ENCODE assay signal across 8 cellular contexts in genomic region chr22:50523806-50524663, GRCh38. TPM values are rescaled to one million over a fixed set of nuclear protein-coding genes. Genes with fewer than 3 reads are reported as not detected.
DNase-seq lines count a peak whose midpoint lies in the region; ATAC-seq and TF ChIP-seq lines count a peak whose summit lies in the region.

No MANE protein-coding gene starts in this region.

- H3K4me1 Mint-ChIP-seq in CD4-positive, CD25-positive, alpha-beta regulatory T cell, result peaks cover 0 to 30% (median 19%) of the 10 kb centered on the region in 4 donors
- H3K4me1 Mint-ChIP-seq in chondrocyte (ENCODE audit: low read depth), result peaks cover 45% of the 10 kb centered on the region
- H3K4me1 Mint-ChIP-seq in naive thymus-derived CD8-positive, alpha-beta T cell, result peaks cover 18 to 38% (median 32%) of the 10 kb centered on the region in 4 donors

- H3K27me3 ChIP-seq in CD4-positive, CD25-positive, alpha-beta regulatory T cell (ENCODE audit: control insufficient read depth, insufficient read depth, low read length), result no peaks in the 10 kb centered on the region
- no peaks in the 10 kb centered on the region for H3K27me3 ChIP-seq in KMS-11 (ENCODE audit: insufficient read depth, low read depth)

- no peak overlapping the region; the same call in 1 of the 2 replicates for H3K9ac ChIP-seq in KMS-11

- H3K4me3 ChIP-seq in CD4-positive, CD25-positive, alpha-beta regulatory T cell (ENCODE audit: low read depth, low read length), result peak overlapping the region; percentile 65
- no peak overlapping the region for H3K4me3 ChIP-seq in KMS-11 (IDR thresholded peaks at IDR 0.05; ENCODE audit: insufficient read depth, low read depth, low read length)

- H3K27me3 Mint-ChIP-seq in CD4-positive, CD25-positive, alpha-beta regulatory T cell, result no peaks in the 10 kb centered on the region
- no peaks in the 10 kb centered on the region for H3K27me3 Mint-ChIP-seq in chondrocyte (ENCODE audit: low read depth)
- no peaks in the 10 kb centered on the region for H3K27me3 Mint-ChIP-seq in naive thymus-derived CD8-positive, alpha-beta T cell

- H3K4me3 Mint-ChIP-seq in CD4-positive, CD25-positive, alpha-beta regulatory T cell, result peak overlapping the region; percentile 90 to 93 (median 91)
- H3K4me3 Mint-ChIP-seq in chondrocyte (ENCODE audit: unreplicated experiment), result peak overlapping the region; percentile 95
- H3K4me3 Mint-ChIP-seq in naive thymus-derived CD8-positive, alpha-beta T cell, result peak overlapping the region; percentile 72 to 91 (median 86)

- no peak for DNase-seq in CD4-positive, CD25-positive, alpha-beta regulatory T cell
- DNase-seq in chondrocyte (ENCODE audit: low spot score), result peak; percentile 50
- no peak for DNase-seq in naive thymus-derived CD8-positive, alpha-beta T cell
- DNase-seq in SIG-M5 treated with dmso at 0.1 percent for 504 hours (lab: John Stamatoyannopoulos, UW; ENCODE audit: unreplicated experiment), result no peak

- H3K9me3 Mint-ChIP-seq in CD4-positive, CD25-positive, alpha-beta regulatory T cell, result no peaks in the 10 kb centered on the region
- no peaks in the 10 kb centered on the region for H3K9me3 Mint-ChIP-seq in chondrocyte (ENCODE audit: low read depth)
- H3K9me3 Mint-ChIP-seq in naive thymus-derived CD8-positive, alpha-beta T cell, result no peaks in the 10 kb centered on the region

- H3K36me3 Mint-ChIP-seq in CD4-positive, CD25-positive, alpha-beta regulatory T cell, result peaks cover 6% of the 10 kb centered on the region
- peaks cover 7% of the 10 kb centered on the region for H3K36me3 Mint-ChIP-seq in chondrocyte (ENCODE audit: low read depth)
- H3K36me3 Mint-ChIP-seq in naive thymus-derived CD8-positive, alpha-beta T cell, result peaks cover 0 to 19% (median 0%) of the 10 kb centered on the region in 3 donors

- H3K36me3 ChIP-seq in CD4-positive, CD25-positive, alpha-beta regulatory T cell (ENCODE audit: control insufficient read depth, insufficient read depth, low read length), result peaks cover 25% of the 10 kb centered on the region
- H3K36me3 ChIP-seq in KMS-11 (ENCODE audit: insufficient read depth), result no peaks in the 10 kb centered on the region

- H2AFZ ChIP-seq in KMS-11 (ENCODE audit: low read depth), result no peak overlapping the region

- peaks cover 37% of the 10 kb centered on the region for H3K4me1 ChIP-seq in CD4-positive, CD25-positive, alpha-beta regulatory T cell (ENCODE audit: control insufficient read depth, insufficient read depth, low read length, poor library complexity, severe bottlenecking)
- peaks cover 4% of the 10 kb centered on the region for H3K4me1 ChIP-seq in KMS-11 (ENCODE audit: low read depth, poor library complexity, severe bottlenecking)

- POLR2A ChIA-PET in naive thymus-derived CD8-positive, alpha-beta T cell (lab: Charles Lee), result interaction anchor here (0.8 to 6.6 kb wide), 7 partner anchors 14 to 272 kb away, joined by 3 to 128 read pairs (median 13); partner anchors contain the start of genes CHKB, HDAC10, LMF2 and NCAPH2

- peak overlapping the region; percentile 96 for H3K27ac ChIP-seq in CD4-positive, CD25-positive, alpha-beta regulatory T cell (ENCODE audit: insufficient read depth, low read length, poor library complexity, severe bottlenecking)
- peak overlapping the region; percentile 83; the same call in 1 of the 2 replicates for H3K27ac ChIP-seq in KMS-11

- peaks cover 8% of the 10 kb centered on the region; the same call in 1 of the 2 replicates for H3K79me2 ChIP-seq in KMS-11 (ENCODE audit: insufficient read depth, low read depth)

- no peak for TF ChIP-seq CTCF in KMS-11 (conservative IDR thresholded peaks at IDR 0.05; ENCODE audit: low read depth, low read length)
- TF ChIP-seq CTCF in chondrocyte (IDR thresholded peaks at IDR 0.05), result no peak

- H4K20me1 ChIP-seq in KMS-11 (ENCODE audit: insufficient read depth), result no peaks in the 10 kb centered on the region

- peak overlapping the region; percentile 86 to 94 (median 92) for H3K27ac Mint-ChIP-seq in CD4-positive, CD25-positive, alpha-beta regulatory T cell
- H3K27ac Mint-ChIP-seq in chondrocyte (ENCODE audit: unreplicated experiment), result peak overlapping the region; percentile 89
- H3K27ac Mint-ChIP-seq in naive thymus-derived CD8-positive, alpha-beta T cell, result peak overlapping the region; percentile 70 to 94 (median 88)

- peak overlapping the region; percentile 52 for H3K4me2 ChIP-seq in KMS-11

- H3K9me3 ChIP-seq in CD4-positive, CD25-positive, alpha-beta regulatory T cell (ENCODE audit: control insufficient read depth in 2 of 2, low read length in 2 of 2), result no peaks in the 10 kb centered on the region

- no peak for ATAC-seq in CD4-positive, CD25-positive, alpha-beta regulatory T cell (ENCODE audit: low read depth in 2 of 2)
- ATAC-seq in naive thymus-derived CD8-positive, alpha-beta T cell, result no peak
- no peak for ATAC-seq in HG03565 (IDR thresholded peaks at IDR 0.05; ENCODE audit: unreplicated experiment)
- no peak for ATAC-seq in GM18519 (IDR thresholded peaks at IDR 0.05; ENCODE audit: low FRiP score, unreplicated experiment)
- ATAC-seq in GM21825 (IDR thresholded peaks at IDR 0.05; ENCODE audit: unreplicated experiment), result no peak

RNA-seq across cellular contexts. Expression of gene SCO2, which starts 1.4 kb away (rescaled TPM):
- 14.6 TPM for total RNA-seq in CD4-positive, CD25-positive, alpha-beta regulatory T cell
- polyA plus RNA-seq in CD4-positive, CD25-positive, alpha-beta regulatory T cell, result 10 to 100 TPM in 1 of 4 donors, 1 to 10 TPM in 3; 6.4 to 10.4 (median 7.7) TPM
- total RNA-seq in chondrocyte, result 4.4 to 5.4 TPM in 2 of 3 replicates, not detected in the other
- 1 to 10 TPM in 1 of 2 experiments, not detected in 1; 2.7 TPM for total RNA-seq in naive thymus-derived CD8-positive, alpha-beta T cell
- 1 to 10 TPM; 4.0 to 8.3 (median 6.8) TPM for polyA plus RNA-seq in naive thymus-derived CD8-positive, alpha-beta T cell

RNA-seq across cellular contexts. Expression of gene TYMP, which starts 5.8 kb away (rescaled TPM):
- 46.9 TPM for total RNA-seq in CD4-positive, CD25-positive, alpha-beta regulatory T cell
- 10 to 100 TPM; 29.2 to 65.2 (median 44.4) TPM for polyA plus RNA-seq in CD4-positive, CD25-positive, alpha-beta regulatory T cell
- 12.5 to 39.5 TPM (median 39.3 TPM) in 3 replicates for total RNA-seq in chondrocyte
- 1 to 10 TPM; 2.1 to 3.4 TPM for total RNA-seq in naive thymus-derived CD8-positive, alpha-beta T cell
- 1 to 10 TPM; 1.9 to 5.5 (median 3.1) TPM for polyA plus RNA-seq in naive thymus-derived CD8-positive, alpha-beta T cell

RNA-seq across cellular contexts. Expression of gene NCAPH2, which starts 16.0 kb away (rescaled TPM):
- total RNA-seq in CD4-positive, CD25-positive, alpha-beta regulatory T cell, result 112 TPM
- 10 to 100 TPM; 35.8 to 43.6 (median 39.8) TPM for polyA plus RNA-seq in CD4-positive, CD25-positive, alpha-beta regulatory T cell
- total RNA-seq in chondrocyte, result 37.4 to 51.2 TPM (median 38.9 TPM) in 3 replicates
- 10 to 100 TPM; 77.9 to 81.9 TPM for total RNA-seq in naive thymus-derived CD8-positive, alpha-beta T cell
- polyA plus RNA-seq in naive thymus-derived CD8-positive, alpha-beta T cell, result 10 to 100 TPM; 34.8 to 41.5 (median 40.1) TPM

RNA-seq across cellular contexts. Expression of gene LMF2, which starts 16.5 kb away (rescaled TPM):
- 113 TPM for total RNA-seq in CD4-positive, CD25-positive, alpha-beta regulatory T cell
- polyA plus RNA-seq in CD4-positive, CD25-positive, alpha-beta regulatory T cell, result 10 to 100 TPM; 21.5 to 24.2 (median 21.7) TPM
- 111 to 124 TPM (median 120 TPM) in 3 replicates for total RNA-seq in chondrocyte
- total RNA-seq in naive thymus-derived CD8-positive, alpha-beta T cell, result 100 to 1,000 TPM; 120 to 128 TPM
- 10 to 100 TPM; 15.1 to 19.6 (median 17.6) TPM for polyA plus RNA-seq in naive thymus-derived CD8-positive, alpha-beta T cell

RNA-seq across cellular contexts. Expression of gene KLHDC7B, which starts 21.7 kb away (rescaled TPM):
- 5.9 TPM for total RNA-seq in CD4-positive, CD25-positive, alpha-beta regulatory T cell
- polyA plus RNA-seq in CD4-positive, CD25-positive, alpha-beta regulatory T cell, result 10 to 100 TPM in 1 of 4 donors, 1 to 10 TPM in 3; 5.6 to 11.7 (median 8.4) TPM
- total RNA-seq in chondrocyte, result 0.34 to 7.2 TPM (median 6.3 TPM) in 3 replicates
- total RNA-seq in naive thymus-derived CD8-positive, alpha-beta T cell, result 1 to 10 TPM; 5.7 to 6.2 TPM
- polyA plus RNA-seq in naive thymus-derived CD8-positive, alpha-beta T cell, result 1 to 10 TPM; 5.3 to 7.9 (median 6.5) TPM
